12 cellular contexts compared by ENCODE assay signal in genomic region chr4:182019148-182019652, GRCh38.
DNase-seq lines count a peak whose midpoint lies in the region; ATAC-seq, FAIRE-seq and TF ChIP-seq lines count a peak whose summit lies in the region.
"Had no signal": no experiment of that assay in that cellular context is flagged by ENCODE, and none has a peak within 500 bp of the region (broad histone marks: within the 10 kb centered on the region; RNA-seq: fewer than 3 reads in every experiment).

No MANE protein-coding gene starts in this region.

- H3K23ac ChIP-seq in mesenchymal stem cell (ENCODE audit: low read length in 2 of 2), result no peak overlapping the region

- H3K36me3 ChIP-seq in mesenchymal stem cell (ENCODE audit: control insufficient read depth in 1 of 2, insufficient read depth in 2 of 2, low read depth in 1 of 2, low read length in 2 of 2) (no peaks in the 10 kb centered on the region), HepG2 (replicated peaks in 1 of 2; ENCODE audit: control insufficient read depth in 1 of 2, insufficient read depth in 2 of 2, low read length in 2 of 2) (no peaks in the 10 kb centered on the region)
- H3K36me3 ChIP-seq in naive thymus-derived CD4-positive, alpha-beta T cell (ENCODE audit: control insufficient read depth in 2 of 3, insufficient read depth in 3 of 3, low read length in 3 of 3), result no peaks in the 10 kb centered on the region

- H2BK120ac ChIP-seq in mesenchymal stem cell (ENCODE audit: low read depth, low read length), result no peak overlapping the region

- H2AK5ac ChIP-seq in mesenchymal stem cell (ENCODE audit: low read length, severe bottlenecking), result no peak overlapping the region

- no peak for TF ChIP-seq POLR2A in HepG2 (IDR thresholded peaks at IDR 0.05; ENCODE audit: insufficient read depth in 1 of 2, low read depth in 2 of 2, low read length in 2 of 2)

- no peaks in the 10 kb centered on the region for H3K9me3 Mint-ChIP-seq in Calu3 (ENCODE audit: low read depth, unreplicated experiment)
- peaks cover 0 to 12% (median 2%) of the 10 kb centered on the region in 11 donors for H3K9me3 Mint-ChIP-seq in naive thymus-derived CD4-positive, alpha-beta T cell

- no peaks in the 10 kb centered on the region for H3K27me3 Mint-ChIP-seq in Calu3 (ENCODE audit: unreplicated experiment)
- no peaks in the 10 kb centered on the region for H3K27me3 Mint-ChIP-seq in naive thymus-derived CD4-positive, alpha-beta T cell

- POLR2A ChIA-PET in HepG2 (lab: Yijun Ruan, JAX), result no interaction called here
- POLR2A ChIA-PET in naive thymus-derived CD4-positive, alpha-beta T cell (lab: Charles Lee), result no interaction called here

- H3K18ac ChIP-seq in mesenchymal stem cell (ENCODE audit: low read depth in 1 of 2, low read length in 2 of 2), result no peak overlapping the region

- H2AFZ ChIP-seq in mesenchymal stem cell (ENCODE audit: low read depth, low read length), result no peak overlapping the region
- H2AFZ ChIP-seq in HepG2 (ENCODE audit: low read length), result no peak overlapping the region

- no peaks in the 10 kb centered on the region for H4K20me1 ChIP-seq in HepG2 (ENCODE audit: insufficient read depth, low read length)

- no peaks in the 10 kb centered on the region for H3K79me1 ChIP-seq in mesenchymal stem cell (replicated peaks; ENCODE audit: low read length, poor library complexity, severe bottlenecking)

- H3K79me2 ChIP-seq in HepG2 (ENCODE audit: insufficient read depth, low read length), result no peaks in the 10 kb centered on the region

- BruUV-seq in HepG2 (replicated peaks; lab: Mats Ljungman, UMichigan) (no TSS peak), Calu3 (replicated peaks; lab: Mats Ljungman, UMichigan) (no TSS peak)

- H3K36me3 Mint-ChIP-seq in Calu3 (ENCODE audit: insufficient read depth, unreplicated experiment), result no peaks in the 10 kb centered on the region
- no peaks in the 10 kb centered on the region for H3K36me3 Mint-ChIP-seq in naive thymus-derived CD4-positive, alpha-beta T cell

- no peak overlapping the region for H2BK5ac ChIP-seq in mesenchymal stem cell (ENCODE audit: low read depth, low read length, poor library complexity, severe bottlenecking)

- no peak overlapping the region for H3K9ac ChIP-seq in mesenchymal stem cell (ENCODE audit: low read length)
- H3K9ac ChIP-seq in HepG2 (ENCODE audit: insufficient read depth, low read depth, low read length), result no peak overlapping the region
- H3K9ac ChIP-seq: SK-N-SH had no signal

- H3K4me3 ChIP-seq in mesenchymal stem cell (ENCODE audit: insufficient read depth in 1 of 2, low read depth in 1 of 2, low read length in 2 of 2) (no peak overlapping the region), HepG2 (replicated peaks in 1 of 3; ENCODE audit: insufficient read depth in 1 of 3, low read depth in 2 of 3, low read length in 3 of 3) (no peak overlapping the region)
- H3K4me3 ChIP-seq in naive thymus-derived CD4-positive, alpha-beta T cell (ENCODE audit: low read length), result no peak overlapping the region

- H3K4me3 Mint-ChIP-seq in Calu3 (ENCODE audit: low read depth, unreplicated experiment), result no peak overlapping the region
- H3K4me3 Mint-ChIP-seq in naive thymus-derived CD4-positive, alpha-beta T cell, result no peak overlapping the region

- H2BK12ac ChIP-seq in mesenchymal stem cell (ENCODE audit: low read length in 2 of 2), result no peak overlapping the region

- H3K4me1 ChIP-seq in mesenchymal stem cell (ENCODE audit: control insufficient read depth, insufficient read depth, low read depth, low read length), result no peaks in the 10 kb centered on the region
- H3K4me1 ChIP-seq in HepG2 (ENCODE audit: insufficient read depth, low read length), result no peaks in the 10 kb centered on the region
- H3K4me1 ChIP-seq in naive thymus-derived CD4-positive, alpha-beta T cell (ENCODE audit: control insufficient read depth in 2 of 2, insufficient read depth in 2 of 2, low read length in 2 of 2), result no peaks in the 10 kb centered on the region

- no peak overlapping the region for H3K27ac Mint-ChIP-seq in Calu3 (ENCODE audit: unreplicated experiment)
- H3K27ac Mint-ChIP-seq in naive thymus-derived CD4-positive, alpha-beta T cell, result no peak overlapping the region

- ATAC-seq in GM18909 (IDR thresholded peaks at IDR 0.05; ENCODE audit: poor library complexity, unreplicated experiment), result peak; percentile 91
- peak; percentile 88 for ATAC-seq in GM21528 (IDR thresholded peaks at IDR 0.05; ENCODE audit: low FRiP score, unreplicated experiment)
- ATAC-seq in HG03095 (IDR thresholded peaks at IDR 0.05; ENCODE audit: unreplicated experiment), result peak; percentile 90
- ATAC-seq in HepG2, result no peak
- no peak for ATAC-seq in naive thymus-derived CD4-positive, alpha-beta T cell
- ATAC-seq: right cardiac atrium had no signal

- no peak for TF ChIP-seq CTCF in HepG2 (CRISPR knock-in tag; IDR thresholded peaks at IDR 0.05)
- TF ChIP-seq CTCF in Calu3 (IDR thresholded peaks at IDR 0.05; ENCODE audit: unreplicated experiment), result no peak

- in situ Hi-C loops in HepG2 (cut with HindIII; ENCODE audit: extremely low pct_ligation_motif_present, low pct_unique_long_range_greater_than_20kb), result no loop called here

- no peak for TF ChIP-seq EP300 in HepG2 (IDR thresholded peaks at IDR 0.05; ENCODE audit: low read depth in 2 of 2, low read length in 2 of 2)
- no peak for TF ChIP-seq EP300 in HepG2 (CRISPR knock-in tag; IDR thresholded peaks at IDR 0.05; ENCODE audit: borderline replicate concordance)

- H3K14ac ChIP-seq in mesenchymal stem cell (ENCODE audit: low read length in 2 of 2), result no peak overlapping the region

- DNase-seq in mesenchymal stem cell (no peak), HepG2 (ENCODE audit: low spot score) (no peak), Calu3 (no peak)
- DNase-seq in naive thymus-derived CD4-positive, alpha-beta T cell, result no peak
- DNase-seq: GOT3, head of caudate nucleus, NCI-H524, right cardiac atrium, SK-N-SH had no signal

- no peaks in the 10 kb centered on the region for H3K27me3 ChIP-seq in mesenchymal stem cell (ENCODE audit: control insufficient read depth in 1 of 2, insufficient read depth in 1 of 2, low read length in 2 of 2)
- no peaks in the 10 kb centered on the region for H3K27me3 ChIP-seq in HepG2 (ENCODE audit: control insufficient read depth in 1 of 2, insufficient read depth in 2 of 2, low read length in 2 of 2)
- H3K27me3 ChIP-seq in naive thymus-derived CD4-positive, alpha-beta T cell (ENCODE audit: control insufficient read depth in 2 of 2, insufficient read depth in 2 of 2, low read length in 2 of 2), result no peaks in the 10 kb centered on the region

- H4K8ac ChIP-seq in mesenchymal stem cell (ENCODE audit: low read length), result peak overlapping the region; percentile 9

- no peaks in the 10 kb centered on the region for H3K4me1 Mint-ChIP-seq in Calu3 (ENCODE audit: low read depth, unreplicated experiment)
- H3K4me1 Mint-ChIP-seq in naive thymus-derived CD4-positive, alpha-beta T cell, result no peaks in the 10 kb centered on the region

- intact Hi-C loops in HepG2 (cut with micrococcal nuclease; ENCODE audit: unreplicated experiment), result no loop called here
- intact Hi-C loops in Calu3 (cut with micrococcal nuclease; ENCODE audit: unreplicated experiment), result no loop called here
- intact Hi-C loops in naive thymus-derived CD4-positive, alpha-beta T cell (cut with micrococcal nuclease), result no loop called here

- CTCF ChIA-PET in HepG2 (lab: Yijun Ruan, JAX; ENCODE audit: low intra/inter-chr PET ratio, low total read pairs), result no interaction called here
- CTCF ChIA-PET in Calu3 (lab: Charles Lee), result interaction anchor here (0.6 kb wide), 1 partner anchor 69 kb away, joined by 3 read pairs; no protein-coding TSS in a partner anchor
- CTCF ChIA-PET in naive thymus-derived CD4-positive, alpha-beta T cell (lab: Charles Lee), result no interaction called here

- FAIRE-seq in HepG2 (lab: Jason Lieb, UNC), result no peak

- H3K4me2 ChIP-seq in mesenchymal stem cell (ENCODE audit: low read length, poor library complexity, severe bottlenecking) (no peak overlapping the region), HepG2 (ENCODE audit: low read depth, low read length) (no peak overlapping the region)
- H3K4me2 ChIP-seq: SK-N-SH had no signal

- H3K4ac ChIP-seq in mesenchymal stem cell (ENCODE audit: low read depth in 1 of 2, low read length in 2 of 2), result no peak overlapping the region

- WGBS in mesenchymal stem cell, result 55% methylated on average over 2 of the region's 5 CpGs
- WGBS in HepG2 (ENCODE audit: low lambda C conversion rate), result 0% methylated on average over 5 of the region's 5 CpGs

- H3K27ac ChIP-seq in mesenchymal stem cell (ENCODE audit: low read length, poor library complexity, severe bottlenecking) (no peak overlapping the region), HepG2 (ENCODE audit: extremely low read length, insufficient read depth, low read length) (no peak overlapping the region)
- no peak overlapping the region for H3K27ac ChIP-seq in naive thymus-derived CD4-positive, alpha-beta T cell (ENCODE audit: low read depth, low read length)

- no peak for TF ChIP-seq RAD21 in HepG2 (CRISPR knock-in tag; IDR thresholded peaks at IDR 0.05)

- H3K9me3 ChIP-seq in mesenchymal stem cell (ENCODE audit: control insufficient read depth, low read length) (no peaks in the 10 kb centered on the region), HepG2 (ENCODE audit: low read length) (no peaks in the 10 kb centered on the region)
- H3K9me3 ChIP-seq in naive thymus-derived CD4-positive, alpha-beta T cell (ENCODE audit: control insufficient read depth in 2 of 3, low read length in 3 of 3), result no peaks in the 10 kb centered on the region
- H3K9me3 ChIP-seq: SK-N-SH had no signal

- H2BK15ac ChIP-seq in mesenchymal stem cell (ENCODE audit: low read depth, poor library complexity, severe bottlenecking), result no peak overlapping the region

- no peak overlapping the region for H4K91ac ChIP-seq in mesenchymal stem cell (ENCODE audit: low read length)

TF ChIP-seq in HepG2, 621 proteins besides CTCF, POLR2A, EP300 and RAD21:
- TF ChIP-seq ZNF841 (CRISPR knock-in tag; IDR thresholded peaks at IDR 0.05; ENCODE audit: borderline replicate concordance) (no peak), MXD4 (CRISPR knock-in tag; IDR thresholded peaks at IDR 0.05) (no peak), ZNF775 (CRISPR knock-in tag; IDR thresholded peaks at IDR 0.05; ENCODE audit: borderline replicate concordance) (no peak), HDAC2 (CRISPR knock-in tag; IDR thresholded peaks at IDR 0.05) (no peak), SRSF9 (IDR thresholded peaks at IDR 0.05; ENCODE audit: borderline replicate concordance, insufficient read depth, low read depth, low read length, poor library complexity, severe bottlenecking) (no peak), HNRNPK (IDR thresholded peaks at IDR 0.05; ENCODE audit: low read depth, low read length, poor library complexity, severe bottlenecking) (no peak)

Comparison
In these comparisons a context has a peak if more than half of its experiments do, and no peak if none do; other contexts are left out.
1. ATAC-seq: peak in GM18909 (single experiment), GM21528 (single experiment) and HG03095 (single experiment); none in HepG2 (single experiment) and naive thymus-derived CD4-positive, alpha-beta T cell (single experiment).